ENCODE assay signal across 15 cellular contexts in genomic region chr18:21099442-21099841, GRCh38. TPM values are rescaled to one million over a fixed set of nuclear protein-coding genes. Genes with fewer than 3 reads are reported as not detected.
DNase-seq lines count a peak whose midpoint lies in the region; ATAC-seq and TF ChIP-seq lines count a peak whose summit lies in the region.
"Had no signal": no experiment of that assay in that cellular context is flagged by ENCODE, and none has a peak within 500 bp of the region (broad histone marks: within the 10 kb centered on the region; RNA-seq: fewer than 3 reads in every experiment).

No MANE protein-coding gene starts in this region.

- no peak overlapping the region for H3K4me3 ChIP-seq in ascending aorta
- H3K4me3 ChIP-seq: tibial nerve had no signal

- peaks cover 5% of the 10 kb centered on the region for H3K9me3 Mint-ChIP-seq in activated T-cell treated with anti-CD3 and anti-CD28 coated beads, Interleukin-2, amount 50 U/mL, for 24 hours
- H3K9me3 Mint-ChIP-seq in activated T-cell treated with anti-CD3 and anti-CD28 coated beads, Interleukin-2, amount 50 U/mL, for 72 hours: peaks cover 0 to 3% of the 10 kb centered on the region in 2 donors
- peaks cover 4 to 6% of the 10 kb centered on the region in 2 donors for H3K9me3 Mint-ChIP-seq in stimulated activated naive B cell treated with anti-CD40 and anti-IgM and Interleukin-4, amounts not matched to agents 10 μg/mL and 1 μg/mL and 100 μg/mL, for 72 hours
- H3K9me3 Mint-ChIP-seq: endodermal cell had no signal

- no peaks in the 10 kb centered on the region for H3K27me3 ChIP-seq in ascending aorta
- H3K27me3 ChIP-seq: tibial nerve had no signal

- no peaks in the 10 kb centered on the region for H3K27me3 Mint-ChIP-seq in activated T-cell treated with anti-CD3 and anti-CD28 coated beads, Interleukin-2, amount 50 U/mL, for 24 hours
- no peaks in the 10 kb centered on the region for H3K27me3 Mint-ChIP-seq in activated T-cell treated with anti-CD3 and anti-CD28 coated beads, Interleukin-2, amount 50 U/mL, for 72 hours (ENCODE audit: low read depth)
- H3K27me3 Mint-ChIP-seq in stimulated activated naive B cell treated with anti-CD40 and anti-IgM and Interleukin-4, amounts not matched to agents 10 μg/mL and 1 μg/mL and 100 μg/mL, for 72 hours: no peaks in the 10 kb centered on the region

- no peak overlapping the region for H3K27ac ChIP-seq in ascending aorta
- H3K27ac ChIP-seq: 22Rv1, tibial nerve had no signal

- no peak for TF ChIP-seq CTCF in ascending aorta (IDR thresholded peaks at IDR 0.05)

- H3K4me1 Mint-ChIP-seq in activated T-cell treated with anti-CD3 and anti-CD28 coated beads, Interleukin-2, amount 50 U/mL, for 24 hours (ENCODE audit: low read depth): peaks cover 75% of the 10 kb centered on the region
- peaks cover 72% of the 10 kb centered on the region for H3K4me1 Mint-ChIP-seq in activated T-cell treated with anti-CD3 and anti-CD28 coated beads, Interleukin-2, amount 50 U/mL, for 72 hours (ENCODE audit: low read depth)
- peaks cover 39 to 80% of the 10 kb centered on the region in 2 donors for H3K4me1 Mint-ChIP-seq in stimulated activated naive B cell treated with anti-CD40 and anti-IgM and Interleukin-4, amounts not matched to agents 10 μg/mL and 1 μg/mL and 100 μg/mL, for 72 hours

- intact Hi-C loops in ascending aorta (cut with DNase I): no loop called here

- DNase-seq in activated T-cell treated with anti-CD3 and anti-CD28 coated beads, Interleukin-2, amount 50 U/mL, for 24 hours: no peak
- no peak for DNase-seq in activated T-cell treated with anti-CD3 and anti-CD28 coated beads, Interleukin-2, amount 50 U/mL, for 72 hours
- no peak for DNase-seq in stimulated activated naive B cell treated with anti-CD40 and anti-IgM and Interleukin-4, amounts not matched to agents 10 μg/mL and 1 μg/mL and 100 μg/mL, for 72 hours
- DNase-seq in NCI-H748 (lab: John Stamatoyannopoulos, UW; ENCODE audit: unreplicated experiment) (no peak), ascending aorta (ENCODE audit: low spot score in 2 of 2) (no peak)
- DNase-seq in activated CD4-positive, alpha-beta T cell treated with anti-CD3 and anti-CD28 coated beads for 48 hours: no peak
- DNase-seq: activated gamma-delta T cell; endodermal cell; NCI-H1092; OCI-M1; stimulated activated CD4-positive, alpha-beta T cell treated with anti-CD3 and anti-CD28 coated beads, Interleukin-4, amount 100 ng/mL, for 4 hours had no signal

- H3K4me1 ChIP-seq in ascending aorta: peaks cover 0 to 33% of the 10 kb centered on the region in 2 donors

- H3K36me3 Mint-ChIP-seq in activated T-cell treated with anti-CD3 and anti-CD28 coated beads, Interleukin-2, amount 50 U/mL, for 24 hours (ENCODE audit: low read depth): peaks cover 16% of the 10 kb centered on the region
- H3K36me3 Mint-ChIP-seq in activated T-cell treated with anti-CD3 and anti-CD28 coated beads, Interleukin-2, amount 50 U/mL, for 72 hours (ENCODE audit: insufficient read depth in 2 of 2): peaks cover 1 to 5% of the 10 kb centered on the region in 2 donors
- peaks cover 9 to 11% of the 10 kb centered on the region in 2 donors for H3K36me3 Mint-ChIP-seq in stimulated activated naive B cell treated with anti-CD40 and anti-IgM and Interleukin-4, amounts not matched to agents 10 μg/mL and 1 μg/mL and 100 μg/mL, for 72 hours

- ATAC-seq in activated T-cell treated with anti-CD3 and anti-CD28 coated beads, Interleukin-2, amount 50 U/mL, for 72 hours (replicated peaks in 1 of 2): no peak
- peak; percentile 85 for ATAC-seq in HG02610 (IDR thresholded peaks at IDR 0.05; ENCODE audit: unreplicated experiment)
- ATAC-seq in HG03520 (IDR thresholded peaks at IDR 0.05; ENCODE audit: unreplicated experiment): peak; percentile 61
- ATAC-seq in stimulated activated naive B cell treated with anti-CD40 and anti-IgM and Interleukin-4, amounts not matched to agents 10 μg/mL and 1 μg/mL and 100 μg/mL, for 72 hours (replicated peaks): peak; percentile 83 to 90

- no peaks in the 10 kb centered on the region for H3K36me3 ChIP-seq in ascending aorta

- H3K9me3 ChIP-seq in ascending aorta: no peaks in the 10 kb centered on the region
- H3K9me3 ChIP-seq: tibial nerve had no signal

- H3K4me3 Mint-ChIP-seq in activated T-cell treated with anti-CD3 and anti-CD28 coated beads, Interleukin-2, amount 50 U/mL, for 24 hours: no peak overlapping the region
- H3K4me3 Mint-ChIP-seq in activated T-cell treated with anti-CD3 and anti-CD28 coated beads, Interleukin-2, amount 50 U/mL, for 72 hours: peak overlapping the region in 1 of 2 donors; percentile 7
- H3K4me3 Mint-ChIP-seq in stimulated activated naive B cell treated with anti-CD40 and anti-IgM and Interleukin-4, amounts not matched to agents 10 μg/mL and 1 μg/mL and 100 μg/mL, for 72 hours: peak overlapping the region; percentile 13 to 48
- H3K4me3 Mint-ChIP-seq: endodermal cell had no signal

- H3K27ac Mint-ChIP-seq in activated T-cell treated with anti-CD3 and anti-CD28 coated beads, Interleukin-2, amount 50 U/mL, for 24 hours: peak overlapping the region; percentile 14
- H3K27ac Mint-ChIP-seq in activated T-cell treated with anti-CD3 and anti-CD28 coated beads, Interleukin-2, amount 50 U/mL, for 72 hours: no peak overlapping the region
- peak overlapping the region; percentile 73 for H3K27ac Mint-ChIP-seq in stimulated activated naive B cell treated with anti-CD40 and anti-IgM and Interleukin-4, amounts not matched to agents 10 μg/mL and 1 μg/mL and 100 μg/mL, for 72 hours
- H3K27ac Mint-ChIP-seq: endodermal cell had no signal

RNA-seq across cellular contexts. Expression of gene ROCK1, which starts 12.2 kb away (rescaled TPM):
- 10 to 100 TPM; 62.5 to 67.5 TPM for total RNA-seq in activated T-cell treated with anti-CD3 and anti-CD28 coated beads, Interleukin-2, amount 50 U/mL, for 72 hours
- 32.0 TPM for total RNA-seq in ascending aorta

Comparison
In these comparisons a context has a peak if more than half of its experiments do, and no peak if none do; other contexts are left out.
1. ATAC-seq: peak in HG02610 (single experiment), HG03520 (single experiment) and stimulated activated naive B cell treated with anti-CD40 and anti-IgM and Interleukin-4, amounts not matched to agents 10 μg/mL and 1 μg/mL and 100 μg/mL, for 72 hours (2 of 2); none in activated T-cell treated with anti-CD3 and anti-CD28 coated beads, Interleukin-2, amount 50 U/mL, for 72 hours (0 of 2).